In the genomic region with DNA sequence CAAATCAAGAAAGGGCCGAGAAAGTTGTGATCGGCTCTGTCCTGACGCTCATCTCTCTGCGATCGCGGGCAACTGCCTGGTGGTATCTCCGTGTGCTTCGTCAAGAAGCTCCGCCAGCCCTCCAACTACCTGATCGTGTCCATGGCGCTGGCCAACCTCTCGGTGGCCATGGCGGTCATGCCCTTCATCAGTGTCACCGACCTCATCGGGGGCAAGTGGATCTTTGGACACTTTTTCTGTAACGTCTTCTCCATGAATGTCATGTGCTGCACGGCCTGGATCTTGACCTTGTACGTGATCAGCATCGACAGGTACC, we compare ENCODE assay signal across 1 cellular context.
TF ChIP-seq lines count a peak whose summit lies in the region.

No MANE protein-coding gene starts in this region.

TF ChIP-seq in IMR-90, 13 proteins besides CTCF, POLR2A, EP300 and RAD21 (continued from another document):
- TF ChIP-seq FOS (IDR thresholded peaks at IDR 0.05; ENCODE audit: low read depth, low read length) (no peak), MAFK (IDR thresholded peaks at IDR 0.05; ENCODE audit: low read depth, low read length) (no peak), MXI1 (IDR thresholded peaks at IDR 0.05; ENCODE audit: borderline replicate concordance, low read depth, low read length) (no peak), NFE2L2 (IDR thresholded peaks at IDR 0.05; ENCODE audit: low read depth, low read length) (no peak), CHD1 (IDR thresholded peaks at IDR 0.05; ENCODE audit: low read depth, low read length) (no peak), RCOR1 (IDR thresholded peaks at IDR 0.05; ENCODE audit: insufficient replicate concordance, low read length) (no peak), MAZ (IDR thresholded peaks at IDR 0.05; ENCODE audit: borderline replicate concordance, low read depth, low read length) (no peak)
- TF ChIP-seq, protein P1, sequence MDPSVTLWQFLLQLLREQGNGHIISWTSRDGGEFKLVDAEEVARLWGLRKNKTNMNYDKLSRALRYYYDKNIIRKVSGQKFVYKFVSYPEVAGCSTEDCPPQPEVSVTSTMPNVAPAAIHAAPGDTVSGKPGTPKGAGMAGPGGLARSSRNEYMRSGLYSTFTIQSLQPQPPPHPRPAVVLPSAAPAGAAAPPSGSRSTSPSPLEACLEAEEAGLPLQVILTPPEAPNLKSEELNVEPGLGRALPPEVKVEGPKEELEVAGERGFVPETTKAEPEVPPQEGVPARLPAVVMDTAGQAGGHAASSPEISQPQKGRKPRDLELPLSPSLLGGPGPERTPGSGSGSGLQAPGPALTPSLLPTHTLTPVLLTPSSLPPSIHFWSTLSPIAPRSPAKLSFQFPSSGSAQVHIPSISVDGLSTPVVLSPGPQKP (IDR thresholded peaks at IDR 0.05; ENCODE audit: borderline replicate concordance, low read depth, low read length) = no peak
